Comparison of ENCODE assay signal across 3 cellular contexts in genomic region chr2:221001377-221001776, GRCh38.
TF ChIP-seq lines count a peak whose summit lies in the region.

No MANE protein-coding gene starts in this region.

TF ChIP-seq in HEK293, 187 proteins besides CTCF, POLR2A, EP300 and RAD21 (continued from another document and continues in another):
- TF ChIP-seq PRDM4 (tag by site-specific recombination; IDR thresholded peaks at IDR 0.05) (peak; percentile 61; the same call in 1 of the 2 replicates), OSR2 (tag by site-specific recombination; IDR thresholded peaks at IDR 0.05) (peak; percentile 52; the same call in 1 of the 2 replicates), ZNF670 (tag by site-specific recombination; IDR thresholded peaks at IDR 0.05; ENCODE audit: low read depth) (no peak), ZXDB (tag by site-specific recombination; IDR thresholded peaks at IDR 0.05) (peak; percentile 47; the same call in 1 of the 2 replicates), YY2 (tag by site-specific recombination; IDR thresholded peaks at IDR 0.05) (no peak), ATF2 (tag by site-specific recombination; IDR thresholded peaks at IDR 0.05; ENCODE audit: low read depth) (no peak), AEBP2 (tag by site-specific recombination; IDR thresholded peaks at IDR 0.05; ENCODE audit: borderline replicate concordance) (no peak)

TF ChIP-seq in GM12878, 131 proteins besides CTCF, POLR2A, EP300 and RAD21 (continued from another document):
- no peak for TF ChIP-seq USF2 (IDR thresholded peaks at IDR 0.05; ENCODE audit: borderline replicate concordance, low read depth, low read length)
- no peak for TF ChIP-seq TCF7 (IDR thresholded peaks at IDR 0.05; ENCODE audit: borderline replicate concordance)
- no peak for TF ChIP-seq CBX3 (IDR thresholded peaks at IDR 0.05; ENCODE audit: borderline replicate concordance, low read depth)
- TF ChIP-seq USF1 (IDR thresholded peaks at IDR 0.05; ENCODE audit: borderline replicate concordance, extremely low read length, insufficient read depth, low read depth, low read length) = no peak
- TF ChIP-seq E4F1 (IDR thresholded peaks at IDR 0.05; ENCODE audit: borderline replicate concordance, partially characterized antibody) = no peak
- no peak for TF ChIP-seq HDAC2 (IDR thresholded peaks at IDR 0.05)
- TF ChIP-seq HSF1 (IDR thresholded peaks at IDR 0.05; ENCODE audit: low read depth, low read length) = no peak
- no peak for TF ChIP-seq DPF2 (IDR thresholded peaks at IDR 0.05)
- TF ChIP-seq ATF3 (IDR thresholded peaks at IDR 0.05; ENCODE audit: borderline replicate concordance, extremely low read depth, low read depth, low read length) = no peak
TF ChIP-seq in GM12878: peak in this region for 0.

TF ChIP-seq in WTC11, 78 proteins besides CTCF, POLR2A, EP300 and RAD21:
- TF ChIP-seq E2F4 (CRISPR knock-in tag; IDR thresholded peaks at IDR 0.05; ENCODE audit: borderline replicate concordance, low read depth) (no peak), OVOL2 (CRISPR knock-in tag; IDR thresholded peaks at IDR 0.05; ENCODE audit: borderline replicate concordance) (no peak), SMAD4 (CRISPR knock-in tag; IDR thresholded peaks at IDR 0.05) (no peak), ATF2 (CRISPR knock-in tag; IDR thresholded peaks at IDR 0.05; ENCODE audit: borderline replicate concordance, low read depth) (no peak), CBFB (CRISPR knock-in tag; IDR thresholded peaks at IDR 0.05; ENCODE audit: low read depth) (no peak), ZNF416 (CRISPR knock-in tag; IDR thresholded peaks at IDR 0.05) (no peak), ZNF423 (CRISPR knock-in tag; IDR thresholded peaks at IDR 0.05) (no peak), FOXJ3 (CRISPR knock-in tag; IDR thresholded peaks at IDR 0.05; ENCODE audit: borderline replicate concordance) (no peak), NFE2L1 (CRISPR knock-in tag; IDR thresholded peaks at IDR 0.05) (no peak), MYBL2 (CRISPR knock-in tag; IDR thresholded peaks at IDR 0.05) (no peak), RELA (CRISPR knock-in tag; IDR thresholded peaks at IDR 0.05; ENCODE audit: borderline replicate concordance) (no peak), RORB (CRISPR knock-in tag; IDR thresholded peaks at IDR 0.05) (no peak), IRF1 (CRISPR knock-in tag; IDR thresholded peaks at IDR 0.05) (no peak), ZNF138 (CRISPR knock-in tag; conservative IDR thresholded peaks at IDR 0.05) (no peak)
